In genomic region chr1:226995064-226995965, GRCh38 we compare ENCODE assay signal across 12 cellular contexts. TPM values are rescaled to one million over a fixed set of nuclear protein-coding genes. Genes with fewer than 3 reads are reported as not detected.
DNase-seq lines count a peak whose midpoint lies in the region; ATAC-seq and TF ChIP-seq lines count a peak whose summit lies in the region.
"Had no signal": no experiment of that assay in that cellular context is flagged by ENCODE, and none has a peak within 500 bp of the region (broad histone marks: within the 10 kb centered on the region; RNA-seq: fewer than 3 reads in every experiment).

No MANE protein-coding gene starts in this region.

- TF ChIP-seq CTCF in GM12865 (IDR thresholded peaks at IDR 0.05; ENCODE audit: insufficient read depth, low read depth, low read length, missing control alignments) (no peak), OCI-LY3 (IDR thresholded peaks at IDR 0.05; ENCODE audit: low read depth, low read length) (no peak)

- peaks cover 19% of the 10 kb centered on the region for H3K4me1 ChIP-seq in OCI-LY3 (ENCODE audit: low read length)

- no peaks in the 10 kb centered on the region for H3K27me3 ChIP-seq in OCI-LY3 (ENCODE audit: low read depth, low read length)
- H3K27me3 ChIP-seq: right atrium auricular region had no signal

- no peak overlapping the region for H2AFZ ChIP-seq in OCI-LY3 (ENCODE audit: low read depth, low read length)

- peak; percentile 79 for DNase-seq in GM12865 (ENCODE audit: low read depth)
- no peak for DNase-seq in COLO668 (lab: John Stamatoyannopoulos, UW; ENCODE audit: unreplicated experiment)
- DNase-seq in DMS53 treated with DMSO at 0.1 percent for 48 hours (lab: John Stamatoyannopoulos, UW; ENCODE audit: unreplicated experiment): no peak
- no peak for DNase-seq in left lobe of liver (ENCODE audit: low spot score)
- DNase-seq in H4 (ENCODE audit: low spot score): no peak
- DNase-seq: activated T-cell treated with anti-CD3 and anti-CD28 coated beads, Interleukin-2, amount 50 U/mL, for 48 hours; Caco-2; effector memory CD8-positive, alpha-beta T cell had no signal

- peak; percentile 97 for ATAC-seq in GM19351 (IDR thresholded peaks at IDR 0.05; ENCODE audit: unreplicated experiment)
- peak; percentile 98 for ATAC-seq in HG02870 (IDR thresholded peaks at IDR 0.05; ENCODE audit: unreplicated experiment)
- ATAC-seq in left lobe of liver: no peak
- ATAC-seq: effector memory CD8-positive, alpha-beta T cell had no signal

- peak overlapping the region; percentile 32 for H3K27ac ChIP-seq in OCI-LY3 (ENCODE audit: low read length)

- no peak overlapping the region for H3K9ac ChIP-seq in OCI-LY3 (ENCODE audit: low read length)

- H4K20me1 ChIP-seq in OCI-LY3 (ENCODE audit: insufficient read depth, low read length): no peaks in the 10 kb centered on the region

- peak overlapping the region; percentile 67 for H3K4me2 ChIP-seq in OCI-LY3 (ENCODE audit: low read length)

- peak overlapping the region; percentile 27 for H3K4me3 ChIP-seq in GM12865 (ENCODE audit: low read depth, low read length)
- H3K4me3 ChIP-seq in OCI-LY3 (ENCODE audit: low read length): peak overlapping the region; percentile 38
- H3K4me3 ChIP-seq: right atrium auricular region had no signal

- no peaks in the 10 kb centered on the region for H3K79me2 ChIP-seq in OCI-LY3 (ENCODE audit: low read length)

- H3K9me3 ChIP-seq in OCI-LY3 (ENCODE audit: insufficient read depth, low read length): no peaks in the 10 kb centered on the region
- H3K9me3 ChIP-seq: Caco-2, right atrium auricular region had no signal

- H3K36me3 ChIP-seq in OCI-LY3 (replicated peaks; ENCODE audit: low read depth, low read length): no peaks in the 10 kb centered on the region
- H3K36me3 ChIP-seq: right atrium auricular region had no signal

RNA-seq across cellular contexts. Expression of gene COQ8A, which starts 55.2 kb away (rescaled TPM):
- total RNA-seq in left lobe of liver: 87.3 TPM
- total RNA-seq in H4 (2014; rRNA removed; shearing (Covaris generic)): 7.2 and 8.3 TPM in 2 replicates
